Comparison of ENCODE assay signal across 20 cellular contexts in genomic region chr17:77560417-77560816, GRCh38.
"Had no signal": no experiment of that assay in that cellular context is flagged by ENCODE, and none has a peak within 500 bp of the region (broad histone marks: within the 10 kb centered on the region; RNA-seq: fewer than 3 reads in every experiment).

No MANE protein-coding gene starts in this region.

- H3K9me3 Mint-ChIP-seq: immature natural killer cell had no signal

- H3K9me3 ChIP-seq: esophagus muscularis mucosa, gastroesophageal sphincter, left lung, lower lobe of right lung had no signal

- H3K4me2 ChIP-seq: hepatocyte had no signal

- H3K27ac ChIP-seq: coronary artery, dorsolateral prefrontal cortex, esophagus muscularis mucosa, foreskin keratinocyte, gastroesophageal sphincter, heart left ventricle, hepatocyte, left lung, lower lobe of right lung had no signal

- H3K79me2 ChIP-seq: hepatocyte had no signal

- H3K4me1 ChIP-seq: foreskin keratinocyte, left lung, lower lobe of right lung had no signal

- ATAC-seq: foreskin keratinocyte, gastroesophageal sphincter, heart left ventricle, left lung, left ventricle myocardium superior, lower lobe of right lung had no signal

- H3K27ac Mint-ChIP-seq: immature natural killer cell, mesothelial cell of epicardium had no signal

- DNase-seq: dermis blood vessel endothelial cell; dorsolateral prefrontal cortex; effector CD4-positive, alpha-beta T cell; effector memory CD4-positive, alpha-beta T cell; foreskin keratinocyte; heart left ventricle; hypothalamus; immature natural killer cell; islet precursor cell; kidney; kidney glomerular epithelial cell; left lung; left ventricle myocardium superior; mesenchymal stem cell had no signal

- H3K27me3 ChIP-seq: gastroesophageal sphincter, heart left ventricle, hepatocyte had no signal

- H2AFZ ChIP-seq: hepatocyte had no signal

- H3K4me3 ChIP-seq: coronary artery, dorsolateral prefrontal cortex, esophagus muscularis mucosa, gastroesophageal sphincter, heart left ventricle, hepatocyte, left lung, lower lobe of right lung had no signal

- H3K4me3 Mint-ChIP-seq: immature natural killer cell, mesothelial cell of epicardium had no signal

- H3K36me3 ChIP-seq: esophagus muscularis mucosa, heart left ventricle, left lung, lower lobe of right lung had no signal

- H3K36me3 Mint-ChIP-seq: immature natural killer cell had no signal
